Comparison of ENCODE assay signal across 13 cellular contexts in the genomic region with DNA sequence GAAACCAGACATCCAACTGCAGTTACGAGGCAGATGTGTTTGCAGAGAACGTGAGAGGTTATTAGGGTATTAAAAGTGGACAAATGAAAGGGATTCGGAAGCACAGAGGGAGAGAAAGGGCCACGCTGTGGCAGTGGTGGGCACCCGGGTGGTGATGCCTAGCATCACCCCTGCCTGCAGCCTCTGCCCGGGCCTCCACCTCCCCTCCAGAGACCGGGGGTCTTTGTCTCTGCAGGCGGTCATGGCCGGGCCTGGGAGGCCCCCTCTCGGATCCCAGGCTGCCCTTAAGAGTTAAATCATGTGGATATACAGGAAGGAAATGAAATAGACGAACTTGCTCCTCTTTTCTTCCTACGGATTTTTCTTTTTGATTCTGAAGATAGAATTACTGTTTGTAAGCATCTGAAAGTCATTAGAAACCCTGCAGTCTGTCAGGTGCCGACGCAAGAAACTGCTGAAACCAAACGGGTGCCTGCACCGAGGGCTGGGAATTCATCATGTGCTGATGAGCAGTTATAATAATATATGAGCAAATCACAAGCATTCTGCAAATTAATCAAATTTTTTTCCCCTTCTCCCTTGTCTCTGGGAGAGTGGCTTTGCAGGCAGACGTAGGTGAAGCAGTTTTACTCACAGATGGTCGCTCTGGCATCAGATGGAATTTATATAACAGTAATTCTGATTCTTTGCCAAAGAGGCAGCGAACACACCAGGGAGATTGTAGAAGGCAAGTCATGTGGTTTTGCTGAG.
DNase-seq lines count a peak whose midpoint lies in the region; ATAC-seq, FAIRE-seq and TF ChIP-seq lines count a peak whose summit lies in the region.
"Had no signal": no experiment of that assay in that cellular context is flagged by ENCODE, and none has a peak within 500 bp of the region (broad histone marks: within the 10 kb centered on the region; RNA-seq: fewer than 3 reads in every experiment).

No MANE protein-coding gene starts in this region.

- POLR2A ChIA-PET in CD8-positive, alpha-beta memory T cell (lab: Charles Lee) = no interaction called here

- intact Hi-C loops in left ventricle myocardium inferior (cut with micrococcal nuclease) = no loop called here

- WGBS in small intestine, 3 donors = 33 to 45% (median 34%) methylated on average over 19 of the region's 19 CpGs

- H3K4me3 Mint-ChIP-seq in CD8-positive, alpha-beta memory T cell = no peak overlapping the region
- H3K4me3 Mint-ChIP-seq: T-cell had no signal

- FAIRE-seq in small intestine (lab: Jason Lieb, UNC) = no peak
- FAIRE-seq: endothelial cell of umbilical vein, islet of Langerhans had no signal

- no peaks in the 10 kb centered on the region for H3K9me3 ChIP-seq in WERI-Rb-1 (ENCODE audit: severe bottlenecking)
- H3K9me3 ChIP-seq in left ventricle myocardium inferior (replicated peaks) = no peaks in the 10 kb centered on the region
- H3K9me3 ChIP-seq in small intestine (ENCODE audit: control insufficient read depth, low read depth) = no peaks in the 10 kb centered on the region
- H3K9me3 ChIP-seq in CD8-positive, alpha-beta memory T cell (ENCODE audit: low read length) = no peaks in the 10 kb centered on the region

- peak overlapping the region; percentile 43 for H3K4me3 ChIP-seq in WERI-Rb-1 (ENCODE audit: low read depth, low read length)
- H3K4me3 ChIP-seq in left ventricle myocardium inferior = peak overlapping the region; percentile 58
- H3K4me3 ChIP-seq in small intestine (ENCODE audit: low read depth in 1 of 2, low read length in 2 of 2) = no peak overlapping the region
- no peak overlapping the region for H3K4me3 ChIP-seq in CD8-positive, alpha-beta memory T cell (ENCODE audit: low read length)

- peak; percentile 28 for DNase-seq in AG20443 (ENCODE audit: low spot score)
- no peak for DNase-seq in WERI-Rb-1
- no peak for DNase-seq in left ventricle myocardium inferior
- DNase-seq in retina = peak; percentile 53
- no peak for DNase-seq in HT-29 (ENCODE audit: low spot score)
- no peak for DNase-seq in small intestine
- DNase-seq in CD8-positive, alpha-beta memory T cell = no peak
- DNase-seq: GDM1, Kasumi-1, T-cell had no signal

- ATAC-seq in HG03196 (IDR thresholded peaks at IDR 0.05; ENCODE audit: unreplicated experiment) = no peak
- ATAC-seq: T-cell had no signal

- H3K36me3 ChIP-seq in WERI-Rb-1 = no peaks in the 10 kb centered on the region
- no peaks in the 10 kb centered on the region for H3K36me3 ChIP-seq in left ventricle myocardium inferior
- H3K36me3 ChIP-seq in small intestine (ENCODE audit: control insufficient read depth in 2 of 2, insufficient read depth in 2 of 2, low read length in 2 of 2) = no peaks in the 10 kb centered on the region
- H3K36me3 ChIP-seq in CD8-positive, alpha-beta memory T cell (ENCODE audit: insufficient read depth, low read length) = no peaks in the 10 kb centered on the region

- H3K27ac ChIP-seq in WERI-Rb-1 (peak overlapping the region; percentile 61), left ventricle myocardium inferior (replicated peaks) (peak overlapping the region; percentile 30), small intestine (ENCODE audit: low read depth in 1 of 2, low read length in 1 of 2) (peak overlapping the region in 1 of 2 donors; percentile 24)
- no peak overlapping the region for H3K27ac ChIP-seq in CD8-positive, alpha-beta memory T cell (ENCODE audit: low read depth, low read length)

- no peaks in the 10 kb centered on the region for H3K36me3 Mint-ChIP-seq in CD8-positive, alpha-beta memory T cell
- H3K36me3 Mint-ChIP-seq: T-cell had no signal

- H3K27me3 Mint-ChIP-seq in CD8-positive, alpha-beta memory T cell = peaks cover 7 to 43% of the 10 kb centered on the region in 2 donors

- H3K27ac Mint-ChIP-seq in CD8-positive, alpha-beta memory T cell = no peak overlapping the region
- H3K27ac Mint-ChIP-seq: T-cell had no signal

- TF ChIP-seq CTCF in WERI-Rb-1 (IDR thresholded peaks at IDR 0.05; ENCODE audit: low read depth, low read length) (no peak), left ventricle myocardium inferior (IDR thresholded peaks at IDR 0.05; ENCODE audit: borderline replicate concordance) (no peak)

- CTCF ChIA-PET in CD8-positive, alpha-beta memory T cell (lab: Charles Lee) = interaction anchor here (0.6 kb wide), 1 partner anchor 29 kb away, joined by 3 read pairs; no protein-coding TSS in a partner anchor

- H3K9me3 Mint-ChIP-seq in CD8-positive, alpha-beta memory T cell = no peaks in the 10 kb centered on the region
- H3K9me3 Mint-ChIP-seq: T-cell had no signal

- H3K27me3 ChIP-seq in WERI-Rb-1 (ENCODE audit: insufficient read depth, low read depth, severe bottlenecking) (no peaks in the 10 kb centered on the region), left ventricle myocardium inferior (ENCODE audit: low read depth) (peaks cover 68% of the 10 kb centered on the region), small intestine (ENCODE audit: control insufficient read depth in 2 of 2, insufficient read depth in 2 of 2, low read length in 2 of 2) (peaks cover 0 to 3% of the 10 kb centered on the region in 2 donors)
- no peaks in the 10 kb centered on the region for H3K27me3 ChIP-seq in CD8-positive, alpha-beta memory T cell (ENCODE audit: insufficient read depth, low read length, poor library complexity, severe bottlenecking)

- H3K4me1 Mint-ChIP-seq in CD8-positive, alpha-beta memory T cell = peaks cover 6 to 26% (median 12%) of the 10 kb centered on the region in 3 donors

- H3K4me1 ChIP-seq in left ventricle myocardium inferior (peaks cover 20% of the 10 kb centered on the region), small intestine (ENCODE audit: control insufficient read depth in 2 of 2, insufficient read depth in 1 of 2, low read depth in 1 of 2, low read length in 1 of 2) (peaks cover 0 to 3% of the 10 kb centered on the region in 2 donors)
- H3K4me1 ChIP-seq in CD8-positive, alpha-beta memory T cell (ENCODE audit: insufficient read depth, low read length) = no peaks in the 10 kb centered on the region

Comparison
In these comparisons a context has a peak if more than half of its experiments do, and no peak if none do; other contexts are left out.
1. DNase-seq: peak in AG20443 (single experiment) and retina (single experiment); none in WERI-Rb-1 (single experiment), left ventricle myocardium inferior (single experiment), HT-29 (single experiment), small intestine (single experiment) and CD8-positive, alpha-beta memory T cell (0 of 5).
2. H3K4me3 ChIP-seq: peak in WERI-Rb-1 (single experiment) and left ventricle myocardium inferior (single experiment); none in small intestine (0 of 2) and CD8-positive, alpha-beta memory T cell (single experiment).